ENCODE assay signal across 10 cellular contexts in the genomic region with DNA sequence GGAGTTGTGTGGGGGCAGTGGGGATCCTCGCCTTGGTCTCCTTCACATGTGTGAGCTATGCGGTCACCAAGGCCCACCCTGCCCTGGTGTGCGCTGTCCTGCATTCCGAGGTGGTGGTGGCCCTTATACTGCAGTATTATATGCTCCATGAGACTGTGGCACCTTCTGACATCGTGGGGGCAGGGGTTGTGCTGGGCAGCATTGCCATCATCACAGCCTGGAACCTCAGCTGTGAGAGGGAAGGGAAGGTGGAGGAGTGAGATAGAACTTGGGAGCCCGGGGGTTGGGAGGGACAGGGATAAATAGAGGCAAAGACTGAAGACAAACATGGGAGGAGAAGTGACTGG. TPM values are rescaled to one million over a fixed set of nuclear protein-coding genes. Genes with fewer than 3 reads are reported as not detected.
A peak's percentile ranks its signal among the peaks of the same experiment; 100 is the strongest.
DNase-seq lines count a peak whose midpoint lies in the region; ATAC-seq and TF ChIP-seq lines count a peak whose summit lies in the region.
"Not testable (repeated sequence)": the region's sequence is repeated elsewhere in the genome, so short reads cannot be mapped to it uniquely, and the experiment has no call there.
"Had no signal": no experiment of that assay in that cellular context is flagged by ENCODE, and none has a peak within 500 bp of the region (broad histone marks: within the 10 kb centered on the region; RNA-seq: fewer than 3 reads in every experiment).

No MANE protein-coding gene starts in this region.

- WGBS in SK-N-SH (ENCODE audit: low lambda C conversion rate): 44% methylated on average over 2 of the region's 6 CpGs

- H3F3A ChIP-seq in SK-N-SH (replicated peaks; ENCODE audit: insufficient read depth): peaks cover 11% of the 10 kb centered on the region

- not testable (repeated sequence) for H3K27me3 Mint-ChIP-seq in activated naive CD8-positive, alpha-beta T cell treated with anti-CD3 and anti-CD28 coated beads for 36 hours; effector memory CD8-positive, alpha-beta T cell; nephron progenitor cell (ENCODE audit: low read depth, poor library complexity); stimulated activated naive B cell treated with anti-CD40 and anti-IgM and Interleukin-4, amounts not matched to agents 10 μg/mL and 1 μg/mL and 100 μg/mL, for 72 hours

- H2AFZ ChIP-seq in SK-N-SH (ENCODE audit: low read depth): not testable (repeated sequence)

- H3K27ac Mint-ChIP-seq in activated naive CD8-positive, alpha-beta T cell treated with anti-CD3 and anti-CD28 coated beads for 36 hours: peak overlapping the region; percentile 100
- H3K27ac Mint-ChIP-seq in effector memory CD8-positive, alpha-beta T cell: peak overlapping the region; percentile 100
- peak overlapping the region; percentile 100 for H3K27ac Mint-ChIP-seq in nephron progenitor cell
- peak overlapping the region; percentile 100 for H3K27ac Mint-ChIP-seq in stimulated activated naive B cell treated with anti-CD40 and anti-IgM and Interleukin-4, amounts not matched to agents 10 μg/mL and 1 μg/mL and 100 μg/mL, for 72 hours

- peak overlapping the region; percentile 92 for H3K4me3 Mint-ChIP-seq in activated naive CD8-positive, alpha-beta T cell treated with anti-CD3 and anti-CD28 coated beads for 36 hours
- H3K4me3 Mint-ChIP-seq in effector memory CD8-positive, alpha-beta T cell: peak overlapping the region; percentile 99
- peak overlapping the region; percentile 99 for H3K4me3 Mint-ChIP-seq in nephron progenitor cell
- peak overlapping the region; percentile 99 to 100 for H3K4me3 Mint-ChIP-seq in stimulated activated naive B cell treated with anti-CD40 and anti-IgM and Interleukin-4, amounts not matched to agents 10 μg/mL and 1 μg/mL and 100 μg/mL, for 72 hours

- not testable (repeated sequence) for TF ChIP-seq RAD21 in SK-N-SH (IDR thresholded peaks at IDR 0.05; ENCODE audit: low read length)

- CTCF ChIA-PET in SK-N-SH (lab: Yijun Ruan, JAX): interaction anchor here (4.4 kb wide), 1 partner anchor 46 kb away, joined by 22 read pairs; no protein-coding TSS in a partner anchor

- H3K27ac ChIP-seq in SK-N-SH (ENCODE audit: low read depth in 2 of 2, low read length in 1 of 2): peak overlapping the region; percentile 99; a peak in 3 of 4 replicates
- H3K27ac ChIP-seq in iPS-20b (ENCODE audit: low read length): not testable (repeated sequence)

- POLR2A ChIA-PET in SK-N-SH (lab: Yijun Ruan, JAX): interaction anchor here (1.4 kb wide), 1 partner anchor 153 kb away, joined by 3 read pairs; no protein-coding TSS in a partner anchor

- not testable (repeated sequence) for H3K9me3 Mint-ChIP-seq in activated naive CD8-positive, alpha-beta T cell treated with anti-CD3 and anti-CD28 coated beads for 36 hours; effector memory CD8-positive, alpha-beta T cell; nephron progenitor cell; stimulated activated naive B cell treated with anti-CD40 and anti-IgM and Interleukin-4, amounts not matched to agents 10 μg/mL and 1 μg/mL and 100 μg/mL, for 72 hours

- peak overlapping the region; percentile 95 for H3K4me2 ChIP-seq in SK-N-SH

- TF ChIP-seq CTCF in AG10803 (conservative IDR thresholded peaks at IDR 0.05; ENCODE audit: low read length); HFF-Myc (IDR thresholded peaks at IDR 0.05; ENCODE audit: low read depth, low read length, missing control alignments); SK-N-SH (IDR thresholded peaks at IDR 0.05); nephron progenitor cell (IDR thresholded peaks at IDR 0.05): not testable (repeated sequence)

- peaks cover 80% of the 10 kb centered on the region for H3K79me2 ChIP-seq in SK-N-SH (ENCODE audit: insufficient read depth)

- H3K9me2 ChIP-seq in SK-N-SH: not testable (repeated sequence)

- H3K4me3 ChIP-seq in AG10803 (ENCODE audit: low read length) (peak overlapping the region; percentile 90), HFF-Myc (replicated peaks; ENCODE audit: low read depth, low read length) (peak overlapping the region; percentile 71), SK-N-SH (ENCODE audit: low read depth in 2 of 2, low read length in 1 of 2) (peak overlapping the region; percentile 85 to 100; a peak in 3 of 4 replicates), iPS-20b (ENCODE audit: low read length) (peak overlapping the region; percentile 89)

- TF ChIP-seq EP300 in SK-N-SH (IDR thresholded peaks at IDR 0.05; ENCODE audit: borderline replicate concordance in 1 of 2, low read depth in 1 of 2, low read length in 1 of 2): not testable (repeated sequence)

- DNase-seq in AG10803 (ENCODE audit: low read depth); HFF-Myc (ENCODE audit: extremely low read depth, low read depth); SK-N-SH; activated naive CD8-positive, alpha-beta T cell treated with anti-CD3 and anti-CD28 coated beads for 36 hours; effector memory CD8-positive, alpha-beta T cell; nephron progenitor cell; stimulated activated naive B cell treated with anti-CD40 and anti-IgM and Interleukin-4, amounts not matched to agents 10 μg/mL and 1 μg/mL and 100 μg/mL, for 72 hours: not testable (repeated sequence)

- peaks cover 51% of the 10 kb centered on the region for H3K4me1 Mint-ChIP-seq in activated naive CD8-positive, alpha-beta T cell treated with anti-CD3 and anti-CD28 coated beads for 36 hours
- H3K4me1 Mint-ChIP-seq in effector memory CD8-positive, alpha-beta T cell (ENCODE audit: low read depth in 2 of 2): peaks cover 62 to 65% of the 10 kb centered on the region in 2 donors
- peaks cover 85% of the 10 kb centered on the region for H3K4me1 Mint-ChIP-seq in nephron progenitor cell
- peaks cover 58 to 81% of the 10 kb centered on the region in 2 donors for H3K4me1 Mint-ChIP-seq in stimulated activated naive B cell treated with anti-CD40 and anti-IgM and Interleukin-4, amounts not matched to agents 10 μg/mL and 1 μg/mL and 100 μg/mL, for 72 hours

- H3K36me3 Mint-ChIP-seq in activated naive CD8-positive, alpha-beta T cell treated with anti-CD3 and anti-CD28 coated beads for 36 hours: peaks cover 29% of the 10 kb centered on the region
- peaks cover 70% of the 10 kb centered on the region for H3K36me3 Mint-ChIP-seq in effector memory CD8-positive, alpha-beta T cell (ENCODE audit: insufficient read depth)
- peaks cover 18% of the 10 kb centered on the region for H3K36me3 Mint-ChIP-seq in nephron progenitor cell (ENCODE audit: low read depth)
- H3K36me3 Mint-ChIP-seq in stimulated activated naive B cell treated with anti-CD40 and anti-IgM and Interleukin-4, amounts not matched to agents 10 μg/mL and 1 μg/mL and 100 μg/mL, for 72 hours: peaks cover 19 to 24% of the 10 kb centered on the region in 2 donors

- ATAC-seq in effector memory CD8-positive, alpha-beta T cell (replicated peaks); stimulated activated naive B cell treated with anti-CD40 and anti-IgM and Interleukin-4, amounts not matched to agents 10 μg/mL and 1 μg/mL and 100 μg/mL, for 72 hours (replicated peaks): not testable (repeated sequence)

- H3K27me3 ChIP-seq in SK-N-SH (ENCODE audit: insufficient read depth); iPS-20b (ENCODE audit: insufficient read depth, low read length): not testable (repeated sequence)

- H3K9ac ChIP-seq in SK-N-SH (peak overlapping the region; percentile 100), iPS-20b (ENCODE audit: low read depth, low read length) (peak overlapping the region; percentile 97; the same call in 1 of the 2 replicates)

- H3K36me3 ChIP-seq in SK-N-SH (replicated peaks in 1 of 2; ENCODE audit: control insufficient read depth in 1 of 2, insufficient read depth in 2 of 2, low read length in 1 of 2); iPS-20b (ENCODE audit: insufficient read depth, low read depth, low read length): not testable (repeated sequence)

- not testable (repeated sequence) for H3K9me3 ChIP-seq in SK-N-SH; iPS-20b (ENCODE audit: insufficient read depth, low read depth, low read length)

- peaks cover 28 to 42% of the 10 kb centered on the region in 2 experiments for H3K4me1 ChIP-seq in SK-N-SH (ENCODE audit: control insufficient read depth in 1 of 2, insufficient read depth in 2 of 2, low read depth in 1 of 2, low read length in 1 of 2)
- peaks cover 17% of the 10 kb centered on the region; the same call in 1 of the 2 replicates for H3K4me1 ChIP-seq in iPS-20b (ENCODE audit: insufficient read depth, low read length)

- peaks cover 40% of the 10 kb centered on the region for H4K20me1 ChIP-seq in SK-N-SH (ENCODE audit: insufficient read depth)

RNA-seq across cellular contexts. Expression of a gene that starts 1.5 kb away (rescaled TPM):
- polyA plus RNA-seq in SK-N-SH (2012; rRNA removed): 19.0 and 37.3 TPM in 2 replicates
- 16.7 and 21.1 TPM in 2 replicates for polyA plus RNA-seq in SK-N-SH (2012; cell fraction: cytosol; rRNA removed)
- polyA plus RNA-seq in SK-N-SH (2012; cell fraction: nucleus; rRNA removed): 90.5 and 92.5 TPM in 2 replicates
- 100 to 1,000 TPM; 198 to 200 TPM for total RNA-seq in activated naive CD8-positive, alpha-beta T cell treated with anti-CD3 and anti-CD28 coated beads for 36 hours

RNA-seq across cellular contexts. Expression of a gene that starts 1.5 kb away (rescaled TPM):
- polyA plus RNA-seq in SK-N-SH (2012; rRNA removed): not detected in 2 replicates
- 0.03 TPM in 1 of 2 replicates, not detected in the other for polyA plus RNA-seq in SK-N-SH (2012; cell fraction: cytosol; rRNA removed)
- polyA plus RNA-seq in SK-N-SH (2012; cell fraction: nucleus; rRNA removed): not detected in 2 replicates
- total RNA-seq in activated naive CD8-positive, alpha-beta T cell treated with anti-CD3 and anti-CD28 coated beads for 36 hours: not detected
- total RNA-seq: myocyte, subcutaneous adipose tissue had no signal

RNA-seq across cellular contexts. Expression of a gene that starts 3.3 kb away (rescaled TPM):
- 11.4 and 12.8 TPM in 2 replicates for polyA plus RNA-seq in SK-N-SH (2012; rRNA removed)
- 9.2 and 12.2 TPM in 2 replicates for polyA plus RNA-seq in SK-N-SH (2012; cell fraction: cytosol; rRNA removed)
- 22.1 and 27.1 TPM in 2 replicates for polyA plus RNA-seq in SK-N-SH (2012; cell fraction: nucleus; rRNA removed)
- total RNA-seq in activated naive CD8-positive, alpha-beta T cell treated with anti-CD3 and anti-CD28 coated beads for 36 hours: 10 to 100 TPM; 16.7 TPM

RNA-seq across cellular contexts. Expression of a gene that starts 37.9 kb away (rescaled TPM):
- polyA plus RNA-seq in SK-N-SH (2012; rRNA removed): 26.8 and 29.7 TPM in 2 replicates
- 26.0 and 28.7 TPM in 2 replicates for polyA plus RNA-seq in SK-N-SH (2012; cell fraction: cytosol; rRNA removed)
- polyA plus RNA-seq in SK-N-SH (2012; cell fraction: nucleus; rRNA removed): 5.3 and 6.9 TPM in 2 replicates
- 10 to 100 TPM; 10.6 to 11.3 TPM for total RNA-seq in activated naive CD8-positive, alpha-beta T cell treated with anti-CD3 and anti-CD28 coated beads for 36 hours

RNA-seq across cellular contexts. Expression of a gene that starts 43.4 kb away (rescaled TPM):
- polyA plus RNA-seq in SK-N-SH (2012; rRNA removed): 1.9 and 2.5 TPM in 2 replicates
- polyA plus RNA-seq in SK-N-SH (2012; cell fraction: cytosol; rRNA removed): 1.5 and 1.8 TPM in 2 replicates
- 7.9 and 11.0 TPM in 2 replicates for polyA plus RNA-seq in SK-N-SH (2012; cell fraction: nucleus; rRNA removed)
- total RNA-seq in activated naive CD8-positive, alpha-beta T cell treated with anti-CD3 and anti-CD28 coated beads for 36 hours: 1 to 10 TPM; 7.6 to 9.2 TPM
